In genomic region chr12:56129914-56130495, GRCh38 we compare ENCODE assay signal across 8 cellular contexts. TPM values are rescaled to one million over a fixed set of nuclear protein-coding genes. Genes with fewer than 3 reads are reported as not detected.
A peak's percentile ranks its signal among the peaks of the same experiment; 100 is the strongest.
DNase-seq lines count a peak whose midpoint lies in the region; ATAC-seq and TF ChIP-seq lines count a peak whose summit lies in the region.
"Not testable (repeated sequence)": the region's sequence is repeated elsewhere in the genome, so short reads cannot be mapped to it uniquely, and the experiment has no call there.

No MANE protein-coding gene starts in this region.

- POLR2A ChIA-PET in activated CD4-positive, alpha-beta memory T cell treated with anti-CD3 and anti-CD28 coated beads, Interleukin-2, amount 10 ng/mL, durations not matched to agents 7 days and 5 days (lab: Charles Lee): interaction anchor here (1.1 to 11.6 kb wide), 10 partner anchors 8 to 91 kb away, joined by 4 to 178 read pairs (median 42); partner anchors contain the start of genes MYL6, MYL6B, PA2G4 and RNF41

- not testable (repeated sequence) for H3K9me3 Mint-ChIP-seq in Calu3 (ENCODE audit: low read depth, unreplicated experiment); activated CD4-positive, alpha-beta memory T cell treated with anti-CD3 and anti-CD28 coated beads, Interleukin-2, amount 10 ng/mL, durations not matched to agents 7 days and 5 days

- peaks cover 64% of the 10 kb centered on the region for H3K36me3 Mint-ChIP-seq in Calu3 (ENCODE audit: insufficient read depth, unreplicated experiment)
- H3K36me3 Mint-ChIP-seq in activated CD4-positive, alpha-beta memory T cell treated with anti-CD3 and anti-CD28 coated beads, Interleukin-2, amount 10 ng/mL, durations not matched to agents 7 days and 5 days (ENCODE audit: low read depth): peaks cover 61% of the 10 kb centered on the region

- intact Hi-C loops in Calu3 (cut with micrococcal nuclease; ENCODE audit: unreplicated experiment): loop anchor here (10.0 kb wide), 1 partner anchor 335 kb away; the partner anchor contains the start of gene SPRYD4
- intact Hi-C loops in mammary epithelial cell (cut with micrococcal nuclease): loop anchor here (1.0 kb wide), 1 partner anchor 22 kb away; the partner anchor contains the start of gene MYL6B
- intact Hi-C loops in upper lobe of right lung (cut with DNase I): loop anchor here (10.0 kb wide), 1 partner anchor 45 kb away; no protein-coding TSS in a partner anchor

- H3K9me3 ChIP-seq in MG63; mammary epithelial cell (replicated peaks; ENCODE audit: insufficient read depth, low read length); mesodermal cell (ENCODE audit: control insufficient read depth, low read length); upper lobe of right lung: not testable (repeated sequence)

- in situ Hi-C loops in mammary epithelial cell (cut with MboI; ENCODE audit: low sequenced_read_pairs in 2 of 2): loop anchor here in 1 of 2 donors (10.0 kb wide), 1 partner anchor 335 kb away; the partner anchor contains the start of gene SPRYD4

- peak overlapping the region; percentile 77; the same call in 1 of the 2 replicates for H3K4me3 ChIP-seq in MG63
- peak overlapping the region; percentile 74 to 86 (median 81) for H3K4me3 ChIP-seq in mammary epithelial cell (replicated peaks in 1 of 3; ENCODE audit: insufficient read depth in 1 of 3, low read depth in 2 of 3, low read length in 3 of 3)
- peak overlapping the region; percentile 72 to 97 for H3K4me3 ChIP-seq in foreskin fibroblast (ENCODE audit: low read depth in 1 of 2, low read length in 2 of 2)
- peak overlapping the region; percentile 82 for H3K4me3 ChIP-seq in mesodermal cell (ENCODE audit: extremely low read depth, insufficient read depth, low read length, poor library complexity, severe bottlenecking)
- peak overlapping the region; percentile 94 for H3K4me3 ChIP-seq in rectal smooth muscle tissue (ENCODE audit: low read length)
- peak overlapping the region; percentile 77 for H3K4me3 ChIP-seq in upper lobe of right lung

- not testable (repeated sequence) for DNase-seq in Calu3; MG63; activated CD4-positive, alpha-beta memory T cell treated with anti-CD3 and anti-CD28 coated beads, Interleukin-2, amount 10 ng/mL, durations not matched to agents 7 days and 5 days; mammary epithelial cell; foreskin fibroblast; upper lobe of right lung

- H3K27me3 ChIP-seq in MG63; mammary epithelial cell (ENCODE audit: insufficient read depth, low read length); rectal smooth muscle tissue (ENCODE audit: control insufficient read depth, insufficient read depth, low read length); upper lobe of right lung: not testable (repeated sequence)

- not testable (repeated sequence) for BruUV-seq in Calu3 (replicated peaks; lab: Mats Ljungman, UMichigan); mammary epithelial cell (replicated peaks; lab: Mats Ljungman, UMichigan)

- H3K9ac ChIP-seq in mammary epithelial cell (ENCODE audit: insufficient read depth, low read length): peak overlapping the region; percentile 82
- H3K9ac ChIP-seq in rectal smooth muscle tissue (ENCODE audit: low read length): peak overlapping the region; percentile 70

- peak overlapping the region; percentile 98 for H3K4me3 Mint-ChIP-seq in Calu3 (ENCODE audit: low read depth, unreplicated experiment)
- peak overlapping the region; percentile 97 for H3K4me3 Mint-ChIP-seq in activated CD4-positive, alpha-beta memory T cell treated with anti-CD3 and anti-CD28 coated beads, Interleukin-2, amount 10 ng/mL, durations not matched to agents 7 days and 5 days

- TF ChIP-seq CTCF in Calu3 (IDR thresholded peaks at IDR 0.05; ENCODE audit: unreplicated experiment); mammary epithelial cell (conservative IDR thresholded peaks at IDR 0.05 in 1 of 2, IDR thresholded peaks at IDR 0.05 in 1 of 2; ENCODE audit: extremely low read depth in 1 of 2, insufficient read depth in 1 of 2, low read depth in 1 of 2, low read length in 2 of 2); foreskin fibroblast (IDR thresholded peaks at IDR 0.05; ENCODE audit: low read depth, low read length); upper lobe of right lung (IDR thresholded peaks at IDR 0.05): not testable (repeated sequence)

- H2AFZ ChIP-seq in mammary epithelial cell (ENCODE audit: low read depth, low read length): not testable (repeated sequence)

- WGBS in mammary epithelial cell (ENCODE audit: low coverage, missing lambda C conversion rate): 31% methylated on average over 20 of the region's 22 CpGs
- 84% methylated on average over 20 of the region's 22 CpGs for WGBS in mesodermal cell (ENCODE audit: insufficient coverage in 2 of 2), 2 experiments

- not testable (repeated sequence) for H4K20me1 ChIP-seq in mammary epithelial cell (ENCODE audit: insufficient read depth, low read length)

- peak overlapping the region; percentile 23 for H3K27ac ChIP-seq in mammary epithelial cell (ENCODE audit: insufficient read depth, low read depth, low read length)
- H3K27ac ChIP-seq in mesodermal cell (ENCODE audit: low read depth, low read length, severe bottlenecking): not testable (repeated sequence)
- H3K27ac ChIP-seq in rectal smooth muscle tissue (ENCODE audit: low read depth, low read length): peak overlapping the region; percentile 95
- peak overlapping the region; percentile 79 for H3K27ac ChIP-seq in upper lobe of right lung

- H3K27me3 Mint-ChIP-seq in Calu3 (ENCODE audit: unreplicated experiment); activated CD4-positive, alpha-beta memory T cell treated with anti-CD3 and anti-CD28 coated beads, Interleukin-2, amount 10 ng/mL, durations not matched to agents 7 days and 5 days: not testable (repeated sequence)

- dilution Hi-C loops in mammary epithelial cell (cut with HindIII; ENCODE audit: low sequenced_read_pairs): not testable (repeated sequence)

- H3K79me2 ChIP-seq in mammary epithelial cell (ENCODE audit: insufficient read depth, low read length): peaks cover 47% of the 10 kb centered on the region

- CTCF ChIA-PET in Calu3 (lab: Charles Lee): interaction anchor here (4.8 kb wide), 1 partner anchor 91 kb away, joined by 25 read pairs; the partner anchor contains the start of gene RNF41
- CTCF ChIA-PET in activated CD4-positive, alpha-beta memory T cell treated with anti-CD3 and anti-CD28 coated beads, Interleukin-2, amount 10 ng/mL, durations not matched to agents 7 days and 5 days (lab: Charles Lee): interaction anchor here (0.6 to 15.1 kb wide), 7 partner anchors 10 to 64 kb away, joined by 3 to 271 read pairs (median 4); partner anchors contain the start of genes MYL6 and SMARCC2
- CTCF ChIA-PET in mammary epithelial cell (lab: Charles Lee; ENCODE audit: low non-redundant PET): not testable (repeated sequence)

- H3K27ac Mint-ChIP-seq in Calu3 (ENCODE audit: unreplicated experiment): peak overlapping the region; percentile 26
- peak overlapping the region; percentile 94 for H3K27ac Mint-ChIP-seq in activated CD4-positive, alpha-beta memory T cell treated with anti-CD3 and anti-CD28 coated beads, Interleukin-2, amount 10 ng/mL, durations not matched to agents 7 days and 5 days

- H3K4me1 ChIP-seq in mammary epithelial cell (ENCODE audit: insufficient read depth, low read length): peaks cover 18% of the 10 kb centered on the region
- peaks cover 21% of the 10 kb centered on the region for H3K4me1 ChIP-seq in mesodermal cell (ENCODE audit: control insufficient read depth, insufficient read depth, low read length, poor library complexity, severe bottlenecking)
- peaks cover 19% of the 10 kb centered on the region for H3K4me1 ChIP-seq in rectal smooth muscle tissue (ENCODE audit: control insufficient read depth, insufficient read depth, low read length)
- peaks cover 36% of the 10 kb centered on the region for H3K4me1 ChIP-seq in upper lobe of right lung

- ATAC-seq in upper lobe of right lung: not testable (repeated sequence)

- H3K4me2 ChIP-seq in mammary epithelial cell (ENCODE audit: insufficient read depth, low read depth, low read length): peak overlapping the region; percentile 94

- peaks cover 42% of the 10 kb centered on the region for H3K36me3 ChIP-seq in MG63
- H3K36me3 ChIP-seq in mammary epithelial cell (ENCODE audit: insufficient read depth, low read length): peaks cover 29% of the 10 kb centered on the region
- peaks cover 49% of the 10 kb centered on the region for H3K36me3 ChIP-seq in mesodermal cell (ENCODE audit: control insufficient read depth, insufficient read depth, low read length)
- H3K36me3 ChIP-seq in rectal smooth muscle tissue (ENCODE audit: control insufficient read depth, insufficient read depth, low read length): peaks cover 30% of the 10 kb centered on the region
- peaks cover 50% of the 10 kb centered on the region for H3K36me3 ChIP-seq in upper lobe of right lung

- peaks cover 35% of the 10 kb centered on the region for H3K4me1 Mint-ChIP-seq in Calu3 (ENCODE audit: low read depth, unreplicated experiment)
- peaks cover 73% of the 10 kb centered on the region for H3K4me1 Mint-ChIP-seq in activated CD4-positive, alpha-beta memory T cell treated with anti-CD3 and anti-CD28 coated beads, Interleukin-2, amount 10 ng/mL, durations not matched to agents 7 days and 5 days

RNA-seq across cellular contexts. Expression of gene ESYT1, which starts 1.9 kb away (rescaled TPM):
- total RNA-seq in Calu3 (2022): 72.7 and 91.1 TPM in 2 replicates
- 84.9 and 145 TPM in 2 replicates for total RNA-seq in MG63 (2014; rRNA removed; shearing (Covaris generic); ENCODE audit: low replicate concordance)
- total RNA-seq in activated CD4-positive, alpha-beta memory T cell treated with anti-CD3 and anti-CD28 coated beads, Interleukin-2, amount 10 ng/mL, durations not matched to agents 7 days and 5 days: 100 to 1,000 TPM; 266 to 279 TPM
- total RNA-seq in mammary epithelial cell: 100 to 1,000 TPM; 166 to 366 TPM
- 236 TPM for polyA plus RNA-seq in mammary epithelial cell
- 447 TPM for polyA minus RNA-seq in mammary epithelial cell
- polyA plus RNA-seq in mesodermal cell (2013, experiment 1 of 2): 125 TPM
- 97.7 TPM for polyA plus RNA-seq in mesodermal cell (2013, experiment 2 of 2)
- 101 TPM for total RNA-seq in upper lobe of right lung

RNA-seq across cellular contexts. Expression of gene ZC3H10, which starts 11.9 kb away (rescaled TPM):
- total RNA-seq in Calu3 (2022) (6.6 and 8.2 TPM in 2 replicates), mammary epithelial cell (1 to 10 TPM; 2.7 TPM), upper lobe of right lung (8.4 TPM)
- 3.5 and 5.3 TPM in 2 replicates for total RNA-seq in MG63 (2014; rRNA removed; shearing (Covaris generic); ENCODE audit: low replicate concordance)
- total RNA-seq in activated CD4-positive, alpha-beta memory T cell treated with anti-CD3 and anti-CD28 coated beads, Interleukin-2, amount 10 ng/mL, durations not matched to agents 7 days and 5 days: 10 to 100 TPM in 1 of 2 experiments, 1 to 10 TPM in 1; 8.0 to 10.3 TPM
- polyA plus RNA-seq in mammary epithelial cell: 0.87 TPM
- polyA minus RNA-seq in mammary epithelial cell: 2.1 TPM
- polyA plus RNA-seq in mesodermal cell (2013, experiment 1 of 2): 3.9 TPM
- 2.8 TPM for polyA plus RNA-seq in mesodermal cell (2013, experiment 2 of 2)

RNA-seq across cellular contexts. Expression of gene RPL41, which starts 13.6 kb away (rescaled TPM):
- total RNA-seq in Calu3 (2022) (2,379 and 2,426 TPM in 2 replicates), mammary epithelial cell (1,000 to 10,000 TPM in 1 of 2 donors, 100 to 1,000 TPM in 1; 847 to 3,248 TPM), upper lobe of right lung (2,726 TPM)
- total RNA-seq in MG63 (2014; rRNA removed; shearing (Covaris generic); ENCODE audit: low replicate concordance): 1,876 and 4,191 TPM in 2 replicates
- 1,000 to 10,000 TPM; 3,981 to 4,002 TPM for total RNA-seq in activated CD4-positive, alpha-beta memory T cell treated with anti-CD3 and anti-CD28 coated beads, Interleukin-2, amount 10 ng/mL, durations not matched to agents 7 days and 5 days
- polyA plus RNA-seq in mammary epithelial cell: 7,406 TPM
- 2,718 TPM for polyA minus RNA-seq in mammary epithelial cell
- polyA plus RNA-seq in mesodermal cell (2013, experiment 1 of 2): 4,048 TPM
- polyA plus RNA-seq in mesodermal cell (2013, experiment 2 of 2): 3,832 TPM

RNA-seq across cellular contexts. Expression of gene MYL6B, which starts 22.4 kb away (rescaled TPM):
- total RNA-seq in Calu3 (2022) (52.4 and 53.7 TPM in 2 replicates), mammary epithelial cell (10 to 100 TPM; 24.7 to 57.1 TPM), upper lobe of right lung (19.5 TPM)
- total RNA-seq in MG63 (2014; rRNA removed; shearing (Covaris generic); ENCODE audit: low replicate concordance): 65.7 and 123 TPM in 2 replicates
- 10 to 100 TPM; 60.4 to 63.2 TPM for total RNA-seq in activated CD4-positive, alpha-beta memory T cell treated with anti-CD3 and anti-CD28 coated beads, Interleukin-2, amount 10 ng/mL, durations not matched to agents 7 days and 5 days
- polyA plus RNA-seq in mammary epithelial cell: 50.1 TPM
- 32.8 TPM for polyA minus RNA-seq in mammary epithelial cell
- polyA plus RNA-seq in mesodermal cell (2013, experiment 1 of 2): 154 TPM
- polyA plus RNA-seq in mesodermal cell (2013, experiment 2 of 2): 131 TPM

RNA-seq across cellular contexts. Expression of gene PA2G4, which starts 25.6 kb away (rescaled TPM):
- 229 and 233 TPM in 2 replicates for total RNA-seq in Calu3 (2022)
- 329 and 467 TPM in 2 replicates for total RNA-seq in MG63 (2014; rRNA removed; shearing (Covaris generic); ENCODE audit: low replicate concordance)
- 100 to 1,000 TPM; 242 to 243 TPM for total RNA-seq in activated CD4-positive, alpha-beta memory T cell treated with anti-CD3 and anti-CD28 coated beads, Interleukin-2, amount 10 ng/mL, durations not matched to agents 7 days and 5 days
- 100 to 1,000 TPM; 127 to 221 TPM for total RNA-seq in mammary epithelial cell
- 425 TPM for polyA plus RNA-seq in mammary epithelial cell
- polyA minus RNA-seq in mammary epithelial cell: 106 TPM
- 162 TPM for polyA plus RNA-seq in mesodermal cell (2013, experiment 1 of 2)
- 143 TPM for polyA plus RNA-seq in mesodermal cell (2013, experiment 2 of 2)
- 71.4 TPM for total RNA-seq in upper lobe of right lung
